Comparison of ENCODE assay signal across 8 cellular contexts in genomic region chr13:97975851-97976550, GRCh38. TPM values are rescaled to one million over a fixed set of nuclear protein-coding genes. Genes with fewer than 3 reads are reported as not detected.
DNase-seq lines count a peak whose midpoint lies in the region; ATAC-seq and TF ChIP-seq lines count a peak whose summit lies in the region.

No MANE protein-coding gene starts in this region.

- no peak for TF ChIP-seq RAD21 in Ishikawa (IDR thresholded peaks at IDR 0.05; ENCODE audit: low read depth)

- DNase-seq in DMS53 treated with DMSO at 0.1 percent for 48 hours (lab: John Stamatoyannopoulos, UW; ENCODE audit: unreplicated experiment) = peak; percentile 31
- DNase-seq in OCI-M2 (lab: John Stamatoyannopoulos, UW; ENCODE audit: unreplicated experiment) = peak; percentile 35
- DNase-seq in activated T-cell treated with anti-CD3 and anti-CD28 coated beads, Interleukin-2, amount 50 U/mL, for 4 hours = peak; percentile 87
- DNase-seq in stimulated activated CD8-positive, alpha-beta memory T cell treated with anti-CD3 and anti-CD28 coated beads, Interleukin-7, amount 100 ng/mL, for 1 hour (ENCODE audit: low read depth in 2 of 2) = peak; percentile 76 to 77

- TF ChIP-seq EP300 in Ishikawa (IDR thresholded peaks at IDR 0.05; ENCODE audit: borderline replicate concordance) = no peak

- peak overlapping the region; percentile 87 for H3K9ac ChIP-seq in mucosa of stomach (ENCODE audit: low read length)

- H3K27me3 ChIP-seq in mucosa of stomach (ENCODE audit: control insufficient read depth, insufficient read depth, low read length) = no peaks in the 10 kb centered on the region

- no peaks in the 10 kb centered on the region for H3K9me3 Mint-ChIP-seq in activated T-cell treated with anti-CD3 and anti-CD28 coated beads, Interleukin-2, amount 50 U/mL, for 4 hours

- peaks cover 39% of the 10 kb centered on the region for H3K4me1 Mint-ChIP-seq in activated T-cell treated with anti-CD3 and anti-CD28 coated beads, Interleukin-2, amount 50 U/mL, for 4 hours (ENCODE audit: low read depth)

- H3K4me3 Mint-ChIP-seq in activated T-cell treated with anti-CD3 and anti-CD28 coated beads, Interleukin-2, amount 50 U/mL, for 4 hours = peak overlapping the region; percentile 88

- no peaks in the 10 kb centered on the region for H3K27me3 Mint-ChIP-seq in activated T-cell treated with anti-CD3 and anti-CD28 coated beads, Interleukin-2, amount 50 U/mL, for 4 hours (ENCODE audit: low read depth)

- H3K4me1 ChIP-seq in mucosa of stomach (ENCODE audit: control insufficient read depth, insufficient read depth, low read length) = peaks cover 7% of the 10 kb centered on the region

- H3K36me3 ChIP-seq in mucosa of stomach (ENCODE audit: control insufficient read depth, insufficient read depth, low read length) = no peaks in the 10 kb centered on the region

- ATAC-seq in GM21619 (IDR thresholded peaks at IDR 0.05; ENCODE audit: unreplicated experiment) = peak; percentile 85
- peak; percentile 90 to 91 for ATAC-seq in activated T-cell treated with anti-CD3 and anti-CD28 coated beads, Interleukin-2, amount 50 U/mL, for 4 hours
- ATAC-seq in esophagus mucosa = peak; percentile 99

- peak overlapping the region; percentile 57 for H3K4me3 ChIP-seq in mucosa of stomach (ENCODE audit: low read length)

- peaks cover 6% of the 10 kb centered on the region for H3K36me3 Mint-ChIP-seq in activated T-cell treated with anti-CD3 and anti-CD28 coated beads, Interleukin-2, amount 50 U/mL, for 4 hours (ENCODE audit: insufficient read depth)

- H3K9me3 ChIP-seq in mucosa of stomach (ENCODE audit: control insufficient read depth, low read length) = no peaks in the 10 kb centered on the region

TF ChIP-seq in Ishikawa, 13 proteins besides CTCF, POLR2A, EP300 and RAD21:
- TF ChIP-seq TCF12 (IDR thresholded peaks at IDR 0.05; ENCODE audit: low read depth) = no peak
- peak; percentile 56; the same call in 1 of the 2 replicates for TF ChIP-seq TAF1 (IDR thresholded peaks at IDR 0.05; ENCODE audit: low read depth)
- peak; percentile 96 for TF ChIP-seq ZBTB7A (IDR thresholded peaks at IDR 0.05; ENCODE audit: low read depth)

RNA-seq across cellular contexts. Expression of gene IPO5, which starts 22.5 kb away (rescaled TPM):
- 100 to 1,000 TPM; 240 to 279 (median 251) TPM for total RNA-seq in activated T-cell treated with anti-CD3 and anti-CD28 coated beads, Interleukin-2, amount 50 U/mL, for 4 hours
- 69.5 TPM for total RNA-seq in esophagus mucosa

Comparison
In these comparisons a context has a peak if more than half of its experiments do, and no peak if none do; other contexts are left out.
1. Peak in every context shown above with its lines: DNase-seq, ATAC-seq and H3K4me3 ChIP-seq.
2. DNase-seq: peak in every context shown above with its lines; median percentile 87 in activated T-cell treated with anti-CD3 and anti-CD28 coated beads, Interleukin-2, amount 50 U/mL, for 4 hours; 76 in stimulated activated CD8-positive, alpha-beta memory T cell treated with anti-CD3 and anti-CD28 coated beads, Interleukin-7, amount 100 ng/mL, for 1 hour; 35 in OCI-M2; 31 in DMS53 treated with DMSO at 0.1 percent for 48 hours.